In genomic region chr20:33862709-33863403, GRCh38 we compare ENCODE assay signal across 8 cellular contexts. TPM values are rescaled to one million over a fixed set of nuclear protein-coding genes. Genes with fewer than 3 reads are reported as not detected.
A peak's percentile ranks its signal among the peaks of the same experiment; 100 is the strongest.
DNase-seq lines count a peak whose midpoint lies in the region; ATAC-seq and TF ChIP-seq lines count a peak whose summit lies in the region.

No MANE protein-coding gene starts in this region.

- TF ChIP-seq CTCF in AG09319 (IDR thresholded peaks at IDR 0.05; ENCODE audit: low read depth, low read length), result peak; percentile 68
- no peak for TF ChIP-seq CTCF in omental fat pad (IDR thresholded peaks at IDR 0.05)

- DNase-seq in AG09319 (ENCODE audit: extremely low read depth, low read depth), result peak; percentile 44
- DNase-seq in GM19240 (ENCODE audit: insufficient read length, low spot score), result peak; percentile 80
- DNase-seq in OCI-M1 (lab: John Stamatoyannopoulos, UW), result peak; percentile 53
- DNase-seq in activated gamma-delta T cell treated with Interleukin-2 at 50 U/mL for 16 hours, result peak; percentile 37
- DNase-seq in glomerular visceral epithelial cell (ENCODE audit: extremely low spot score), result peak; percentile 52
- DNase-seq in pons (ENCODE audit: low spot score), result peak; percentile 22
- no peak for DNase-seq in omental fat pad (ENCODE audit: low spot score)
- no peak for DNase-seq in SKM-1 treated with dmso at 0.1 percent for 144 hours (lab: John Stamatoyannopoulos, UW; ENCODE audit: unreplicated experiment)

- ATAC-seq in omental fat pad (ENCODE audit: low FRiP score), result no peak

RNA-seq across cellular contexts. Expression of gene CHMP4B, which starts 51.7 kb away (rescaled TPM):
- total RNA-seq in omental fat pad, result 10 to 100 TPM; 64.8 to 96.7 (median 69.8) TPM

Comparison
In these comparisons a context has a peak if more than half of its experiments do, and no peak if none do; other contexts are left out.
1. DNase-seq: peak in AG09319 (single experiment), GM19240 (single experiment), OCI-M1 (single experiment), activated gamma-delta T cell treated with Interleukin-2 at 50 U/mL for 16 hours (single experiment), glomerular visceral epithelial cell (single experiment) and pons (single experiment); none in omental fat pad (single experiment) and SKM-1 treated with dmso at 0.1 percent for 144 hours (single experiment).